Comparison of ENCODE assay signal across 24 cellular contexts in the genomic region with DNA sequence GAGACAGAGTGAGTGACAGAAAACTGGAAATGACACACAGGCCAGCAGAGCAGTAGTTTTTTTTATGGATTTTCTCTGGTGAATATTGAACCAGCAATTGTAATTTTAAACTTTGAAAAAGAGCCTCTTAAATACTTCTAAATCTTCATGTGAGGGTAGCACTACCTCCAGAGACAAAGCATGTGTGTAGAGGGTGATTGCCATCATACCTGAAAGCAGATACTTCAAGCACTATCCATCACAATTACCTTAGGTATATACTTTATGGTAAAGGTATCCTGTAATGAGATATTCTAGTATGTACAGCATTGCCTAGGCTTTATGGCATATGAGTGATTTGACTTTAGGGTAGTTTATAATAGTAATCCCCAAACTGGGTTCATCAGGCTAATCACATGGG. TPM values are rescaled to one million over a fixed set of nuclear protein-coding genes. Genes with fewer than 3 reads are reported as not detected.
DNase-seq lines count a peak whose midpoint lies in the region; ATAC-seq, FAIRE-seq and TF ChIP-seq lines count a peak whose summit lies in the region.
"Had no signal": no experiment of that assay in that cellular context is flagged by ENCODE, and none has a peak within 500 bp of the region (broad histone marks: within the 10 kb centered on the region; RNA-seq: fewer than 3 reads in every experiment).

No MANE protein-coding gene starts in this region.

- POLR2A ChIA-PET in OCI-LY7 (lab: Charles Lee), result interaction anchor here (1.0 to 3.0 kb wide), 3 partner anchors 32 to 289 kb away, joined by 3 to 14 read pairs (median 6); no protein-coding TSS in a partner anchor
- POLR2A ChIA-PET in SK-N-SH (lab: Yijun Ruan, JAX), result no interaction called here

- H3K4me1 ChIP-seq in OCI-LY7 (ENCODE audit: insufficient read depth, low read length, poor library complexity, severe bottlenecking) (peaks cover 48% of the 10 kb centered on the region), tibial artery (peaks cover 0 to 44% (median 22%) of the 10 kb centered on the region in 4 donors), SK-N-SH (ENCODE audit: control insufficient read depth in 1 of 2, insufficient read depth in 2 of 2, low read depth in 1 of 2, low read length in 1 of 2) (peaks cover 5% of the 10 kb centered on the region in 2 experiments; a peak in 2 of 4 replicates)

- DNase-seq in GM18507 (ENCODE audit: extremely low spot score, insufficient read length, low read depth) (no peak), OCI-LY7 (ENCODE audit: low spot score) (no peak), tibial artery (no peak), SK-N-SH (no peak)
- no peak for DNase-seq in activated CD4-positive, alpha-beta T cell treated with anti-CD3 and anti-CD28 coated beads, Interleukin-2, amount 50 U/mL, for 4 hours
- DNase-seq in stimulated activated effector memory CD8-positive, alpha-beta T cell treated with anti-CD3 and anti-CD28 coated beads, Interleukin-12 subunit alpha, Interleukin-12 subunit beta, amount 100 ng/mL, for 72 hours (ENCODE audit: low spot score in 2 of 2), result no peak
- DNase-seq: activated CD8-positive, alpha-beta T cell treated with anti-CD3 and anti-CD28 coated beads for 36 hours; activated T-cell treated with anti-CD3 and anti-CD28 coated beads, Interleukin-2, amount 50 U/mL, for 1 hour; AML-193; body of pancreas; COR-L47; heart right ventricle; left lung; NCI-H1105 treated with DMSO at 0.1 percent for 48 hours; NCI-H2081 treated with DMSO at 0.1 percent for 48 hours; NCI-H524 treated with DMSO at 0.1 percent for 48 hours; spleen; stimulated activated CD4-positive, alpha-beta T cell treated with anti-CD3 and anti-CD28 coated beads, Interleukin-4, amount 100 ng/mL, for 4 hours; T-helper 9 cell had no signal

- H3K36me3 Mint-ChIP-seq in nephron (ENCODE audit: low read depth), result no peaks in the 10 kb centered on the region
- H3K36me3 Mint-ChIP-seq in stimulated activated effector memory CD8-positive, alpha-beta T cell treated with anti-CD3 and anti-CD28 coated beads, Interleukin-12 subunit alpha, Interleukin-12 subunit beta, amount 100 ng/mL, for 72 hours, result no peaks in the 10 kb centered on the region
- H3K36me3 Mint-ChIP-seq: activated naive CD4-positive, alpha-beta T cell treated with anti-CD3 and anti-CD28 coated beads, Interleukin-2, amount 50 U/mL, for 24 hours had no signal

- H3K9me3 Mint-ChIP-seq in nephron, result no peaks in the 10 kb centered on the region
- H3K9me3 Mint-ChIP-seq in stimulated activated effector memory CD8-positive, alpha-beta T cell treated with anti-CD3 and anti-CD28 coated beads, Interleukin-12 subunit alpha, Interleukin-12 subunit beta, amount 100 ng/mL, for 72 hours, result no peaks in the 10 kb centered on the region
- H3K9me3 Mint-ChIP-seq: activated CD8-positive, alpha-beta T cell treated with anti-CD3 and anti-CD28 coated beads for 36 hours; activated naive CD4-positive, alpha-beta T cell treated with anti-CD3 and anti-CD28 coated beads, Interleukin-2, amount 50 U/mL, for 24 hours; WTC11 had no signal

- peaks cover 54% of the 10 kb centered on the region for H3K4me1 Mint-ChIP-seq in nephron
- peaks cover 41% of the 10 kb centered on the region for H3K4me1 Mint-ChIP-seq in stimulated activated effector memory CD8-positive, alpha-beta T cell treated with anti-CD3 and anti-CD28 coated beads, Interleukin-12 subunit alpha, Interleukin-12 subunit beta, amount 100 ng/mL, for 72 hours

- H3K27ac ChIP-seq in OCI-LY7 (ENCODE audit: low read depth, low read length, poor library complexity, severe bottlenecking) (peak overlapping the region; percentile 90), tibial artery (peak overlapping the region; percentile 87 to 97), SK-N-SH (ENCODE audit: low read depth in 2 of 2, low read length in 1 of 2) (no peak overlapping the region)
- H3K27ac ChIP-seq: body of pancreas, left lung, neutrophil had no signal

- peaks cover 8% of the 10 kb centered on the region for H3F3A ChIP-seq in SK-N-SH (replicated peaks; ENCODE audit: insufficient read depth)

- peak overlapping the region in 1 of 3 experiments; percentile 49 for H3K27ac Mint-ChIP-seq in nephron
- no peak overlapping the region for H3K27ac Mint-ChIP-seq in stimulated activated effector memory CD8-positive, alpha-beta T cell treated with anti-CD3 and anti-CD28 coated beads, Interleukin-12 subunit alpha, Interleukin-12 subunit beta, amount 100 ng/mL, for 72 hours
- H3K27ac Mint-ChIP-seq: activated CD8-positive, alpha-beta T cell treated with anti-CD3 and anti-CD28 coated beads for 36 hours; activated naive CD4-positive, alpha-beta T cell treated with anti-CD3 and anti-CD28 coated beads, Interleukin-2, amount 50 U/mL, for 24 hours; WTC11 had no signal

- H3K79me2 ChIP-seq in OCI-LY7 (ENCODE audit: insufficient read depth, low read depth, low read length) (peaks cover 31% of the 10 kb centered on the region), SK-N-SH (ENCODE audit: insufficient read depth) (no peaks in the 10 kb centered on the region)

- FAIRE-seq in GM18507 (lab: Jason Lieb, UNC), result peak; percentile 15
- FAIRE-seq: HTR-8/SVneo had no signal

- H4K20me1 ChIP-seq in OCI-LY7 (ENCODE audit: insufficient read depth, low read length), result no peaks in the 10 kb centered on the region
- no peaks in the 10 kb centered on the region for H4K20me1 ChIP-seq in SK-N-SH (ENCODE audit: insufficient read depth)

- TF ChIP-seq RAD21 in SK-N-SH (IDR thresholded peaks at IDR 0.05; ENCODE audit: low read length), result no peak

- no TSS peak for BruUV-seq in OCI-LY7 (replicated peaks; lab: Mats Ljungman, UMichigan)

- no peak overlapping the region for H3K9ac ChIP-seq in SK-N-SH

- H3K4me3 Mint-ChIP-seq in nephron, result peak overlapping the region; percentile 63 to 90 (median 87)
- H3K4me3 Mint-ChIP-seq in stimulated activated effector memory CD8-positive, alpha-beta T cell treated with anti-CD3 and anti-CD28 coated beads, Interleukin-12 subunit alpha, Interleukin-12 subunit beta, amount 100 ng/mL, for 72 hours, result no peak overlapping the region
- H3K4me3 Mint-ChIP-seq: activated CD8-positive, alpha-beta T cell treated with anti-CD3 and anti-CD28 coated beads for 36 hours; activated naive CD4-positive, alpha-beta T cell treated with anti-CD3 and anti-CD28 coated beads, Interleukin-2, amount 50 U/mL, for 24 hours had no signal

- intact Hi-C loops in OCI-LY7 (cut with micrococcal nuclease; ENCODE audit: unreplicated experiment) (loop anchor here (5.0 kb wide), 2 partner anchors 426 to 821 kb away; no protein-coding TSS in a partner anchor), tibial artery (cut with DNase I; ENCODE audit: low total_unique reads) (loop anchor here (2.0 to 10.0 kb wide), 3 partner anchors 408 to 1288 kb away; no protein-coding TSS in a partner anchor)

- CTCF ChIA-PET in OCI-LY7 (lab: Charles Lee; ENCODE audit: unreplicated experiment), result no interaction called here
- CTCF ChIA-PET in SK-N-SH (lab: Yijun Ruan, JAX), result interaction anchor here (0.9 to 3.5 kb wide), 4 partner anchors 402 to 1028 kb away, joined by 3 to 18 read pairs (median 12); no protein-coding TSS in a partner anchor

- peaks cover 98% of the 10 kb centered on the region for H3K27me3 Mint-ChIP-seq in nephron (ENCODE audit: low read depth)

- no peaks in the 10 kb centered on the region for H3K9me3 ChIP-seq in OCI-LY7 (ENCODE audit: low read length)
- H3K9me3 ChIP-seq in tibial artery, result no peaks in the 10 kb centered on the region
- no peaks in the 10 kb centered on the region for H3K9me3 ChIP-seq in SK-N-SH
- H3K9me3 ChIP-seq: body of pancreas, heart right ventricle, left lung, neutrophil, spleen had no signal

- no peak for TF ChIP-seq EP300 in SK-N-SH (IDR thresholded peaks at IDR 0.05; ENCODE audit: borderline replicate concordance in 1 of 2, low read depth in 1 of 2, low read length in 1 of 2)

- H2AFZ ChIP-seq in OCI-LY7 (ENCODE audit: low read length), result no peak overlapping the region
- no peak overlapping the region for H2AFZ ChIP-seq in SK-N-SH (ENCODE audit: low read depth)

- ATAC-seq in stimulated activated effector memory CD8-positive, alpha-beta T cell treated with anti-CD3 and anti-CD28 coated beads, Interleukin-12 subunit alpha, Interleukin-12 subunit beta, amount 100 ng/mL, for 72 hours, result no peak
- ATAC-seq: activated CD8-positive, alpha-beta T cell treated with anti-CD3 and anti-CD28 coated beads for 36 hours; body of pancreas; heart right ventricle; left lung; WTC11 had no signal

- H3K4me3 ChIP-seq in OCI-LY7 (ENCODE audit: low read depth, low read length, poor library complexity, severe bottlenecking) (peak overlapping the region; percentile 94), tibial artery (no peak overlapping the region), SK-N-SH (ENCODE audit: low read depth in 2 of 2, low read length in 1 of 2) (no peak overlapping the region)
- H3K4me3 ChIP-seq: body of pancreas, left lung had no signal

- TF ChIP-seq CTCF in OCI-LY7 (conservative IDR thresholded peaks at IDR 0.05; ENCODE audit: low read length) (no peak), nephron (IDR thresholded peaks at IDR 0.05; ENCODE audit: unreplicated experiment in 3 of 3) (no peak), tibial artery (IDR thresholded peaks at IDR 0.05) (no peak), SK-N-SH (IDR thresholded peaks at IDR 0.05) (no peak)

- H3K9me2 ChIP-seq in OCI-LY7 (ENCODE audit: insufficient read depth, low read length) (no peaks in the 10 kb centered on the region), SK-N-SH (no peaks in the 10 kb centered on the region)

- H3K27me3 ChIP-seq in tibial artery (no peaks in the 10 kb centered on the region), SK-N-SH (ENCODE audit: insufficient read depth) (peaks cover 18% of the 10 kb centered on the region; the same call in 1 of the 2 replicates)

- H3K4me2 ChIP-seq in OCI-LY7 (ENCODE audit: low read length) (peak overlapping the region; percentile 98), SK-N-SH (no peak overlapping the region)

- no peaks in the 10 kb centered on the region for H3K36me3 ChIP-seq in OCI-LY7 (ENCODE audit: insufficient read depth, low read length)
- H3K36me3 ChIP-seq in tibial artery, result no peaks in the 10 kb centered on the region
- no peaks in the 10 kb centered on the region for H3K36me3 ChIP-seq in SK-N-SH (replicated peaks in 1 of 2; ENCODE audit: control insufficient read depth in 1 of 2, insufficient read depth in 2 of 2, low read length in 1 of 2)
- H3K36me3 ChIP-seq: heart right ventricle, left lung, neutrophil, spleen had no signal

TF ChIP-seq in SK-N-SH, 30 proteins besides CTCF, POLR2A, EP300 and RAD21 (continues in another document):
- TF ChIP-seq, protein P1, sequence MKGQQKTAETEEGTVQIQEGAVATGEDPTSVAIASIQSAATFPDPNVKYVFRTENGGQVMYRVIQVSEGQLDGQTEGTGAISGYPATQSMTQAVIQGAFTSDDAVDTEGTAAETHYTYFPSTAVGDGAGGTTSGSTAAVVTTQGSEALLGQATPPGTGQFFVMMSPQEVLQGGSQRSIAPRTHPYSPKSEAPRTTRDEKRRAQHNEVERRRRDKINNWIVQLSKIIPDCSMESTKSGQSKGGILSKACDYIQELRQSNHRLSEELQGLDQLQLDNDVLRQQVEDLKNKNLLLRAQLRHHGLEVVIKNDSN (IDR thresholded peaks at IDR 0.05; ENCODE audit: borderline replicate concordance, low read depth), result no peak

RNA-seq across cellular contexts. Expression of a gene that starts 3.4 kb away (rescaled TPM):
- total RNA-seq in OCI-LY7 (2014; rRNA removed; shearing (Covaris generic)), result 20.3 and 26.3 TPM in 2 replicates
- total RNA-seq in OCI-LY7 (2022), result 43.1 and 47.1 TPM in 2 replicates
- 0.26 and 0.36 TPM in 2 replicates for polyA plus RNA-seq in SK-N-SH (2012; rRNA removed)
- 0.23 and 0.33 TPM in 2 replicates for polyA plus RNA-seq in SK-N-SH (2012; cell fraction: cytosol; rRNA removed)
- 0.42 TPM in 2 replicates for polyA plus RNA-seq in SK-N-SH (2012; cell fraction: nucleus; rRNA removed)

Comparison
In these comparisons a context has a peak if more than half of its experiments do, and no peak if none do; other contexts are left out.
1. H3K27ac ChIP-seq: peak in OCI-LY7 (single experiment) and tibial artery (2 of 2); none in SK-N-SH (0 of 2).